In genomic region chr12:25368542-25368941, GRCh38 we compare ENCODE assay signal across 30 cellular contexts.
"Had no signal": no experiment of that assay in that cellular context is flagged by ENCODE, and none has a peak within 500 bp of the region (broad histone marks: within the 10 kb centered on the region; RNA-seq: fewer than 3 reads in every experiment).

No MANE protein-coding gene starts in this region.

- H3K9me3 Mint-ChIP-seq: activated B cell treated with CpG ODN at 0.5 μM for 24 hours; activated CD4-positive, alpha-beta memory T cell treated with anti-CD3 and anti-CD28 coated beads, Interleukin-2, amount 10 ng/mL, durations not matched to agents 7 days and 5 days; activated naive CD4-positive, alpha-beta T cell treated with anti-CD3 and anti-CD28 coated beads, Interleukin-2, amount 10 ng/mL, durations not matched to agents 7 days and 5 days; activated naive CD4-positive, alpha-beta T cell treated with anti-CD3 and anti-CD28 coated beads, Interleukin-2, amount 50 U/mL, for 72 hours; activated naive CD8-positive, alpha-beta T cell treated with anti-CD3 and anti-CD28 coated beads, Interleukin-2, amount 10 ng/mL, durations not matched to agents 7 days and 5 days; activated T-cell treated with anti-CD3 and anti-CD28 coated beads, Interleukin-2, amount 50 U/mL, for 24 hours; activated T-cell treated with anti-CD3 and anti-CD28 coated beads, Interleukin-2, amount 50 U/mL, for 72 hours; brain; T-helper 2 cell treated with Interferon-gamma antibody and Interleukin-4, amounts not matched to agents 5 μg/mL and 100 μg/mL, for 36 hours had no signal

- H3K4me1 ChIP-seq: ascending aorta, breast epithelium, colonic mucosa, gastrocnemius medialis, heart left ventricle had no signal

- DNase-seq: activated B cell treated with CpG ODN at 0.5 μM for 24 hours; activated CD4-positive, alpha-beta memory T cell treated with anti-CD3 and anti-CD28 coated beads, Interleukin-2, amount 10 ng/mL, durations not matched to agents 7 days and 5 days; activated CD4-positive, alpha-beta T cell treated with anti-CD3 and anti-CD28 coated beads for 48 hours; activated CD8-positive, alpha-beta memory T cell treated with anti-CD3 and anti-CD28 coated beads, Interleukin-2, amount 50 U/mL, for 48 hours; activated gamma-delta T cell; activated naive CD4-positive, alpha-beta T cell; activated naive CD4-positive, alpha-beta T cell treated with anti-CD3 and anti-CD28 coated beads, Interleukin-2, amount 10 ng/mL, durations not matched to agents 7 days and 5 days; activated naive CD8-positive, alpha-beta T cell treated with anti-CD3 and anti-CD28 coated beads, Interleukin-2, amount 10 ng/mL, durations not matched to agents 7 days and 5 days; activated T-cell treated with anti-CD3 and anti-CD28 coated beads for 4 hours; activated T-cell treated with anti-CD3 and anti-CD28 coated beads, Interleukin-2, amount 50 U/mL, for 24 hours; activated T-cell treated with anti-CD3 and anti-CD28 coated beads, Interleukin-2, amount 50 U/mL, for 72 hours; central memory CD4-positive, alpha-beta T cell; cerebellar nuclear complex; colonic mucosa; effector CD8-positive, alpha-beta T cell; foreskin keratinocyte; gastrocnemius medialis; glutamatergic neuron; heart left ventricle; hypothalamus; T1000; WERI-Rb-1 had no signal

- H3K27ac ChIP-seq: ascending aorta, breast epithelium, cardiac muscle cell, colonic mucosa, esophagus muscularis mucosa, foreskin keratinocyte, gastrocnemius medialis, heart left ventricle, WERI-Rb-1 had no signal

- H3K36me3 ChIP-seq: ascending aorta, breast epithelium, cardiac muscle cell, colonic mucosa, esophagus muscularis mucosa, gastrocnemius medialis, heart left ventricle, WERI-Rb-1 had no signal

- ATAC-seq: activated CD4-positive, CD25-positive, alpha-beta regulatory T cell treated with anti-CD3 and anti-CD28 coated beads, Interleukin-2, amount 50 U/mL, for 24 hours; activated naive CD4-positive, alpha-beta T cell treated with anti-CD3 and anti-CD28 coated beads, Interleukin-2, amount 50 U/mL, for 72 hours; activated T-cell treated with anti-CD3 and anti-CD28 coated beads, Interleukin-2, amount 50 U/mL, for 72 hours; foreskin keratinocyte; gastrocnemius medialis; heart left ventricle had no signal

- H3K4me3 Mint-ChIP-seq: activated B cell treated with CpG ODN at 0.5 μM for 24 hours; activated CD4-positive, alpha-beta memory T cell treated with anti-CD3 and anti-CD28 coated beads, Interleukin-2, amount 10 ng/mL, durations not matched to agents 7 days and 5 days; activated naive CD4-positive, alpha-beta T cell treated with anti-CD3 and anti-CD28 coated beads, Interleukin-2, amount 10 ng/mL, durations not matched to agents 7 days and 5 days; activated naive CD8-positive, alpha-beta T cell treated with anti-CD3 and anti-CD28 coated beads, Interleukin-2, amount 10 ng/mL, durations not matched to agents 7 days and 5 days; activated T-cell treated with anti-CD3 and anti-CD28 coated beads, Interleukin-2, amount 50 U/mL, for 24 hours; activated T-cell treated with anti-CD3 and anti-CD28 coated beads, Interleukin-2, amount 50 U/mL, for 72 hours; brain; T-helper 2 cell treated with Interferon-gamma antibody and Interleukin-4, amounts not matched to agents 5 μg/mL and 100 μg/mL, for 36 hours had no signal

- H3K27me3 ChIP-seq: ascending aorta, breast epithelium, cardiac muscle cell, colonic mucosa, esophagus muscularis mucosa, foreskin keratinocyte, gastrocnemius medialis, heart left ventricle had no signal

- H3K27ac Mint-ChIP-seq: activated B cell treated with CpG ODN at 0.5 μM for 24 hours; activated CD4-positive, alpha-beta memory T cell treated with anti-CD3 and anti-CD28 coated beads, Interleukin-2, amount 10 ng/mL, durations not matched to agents 7 days and 5 days; activated naive CD4-positive, alpha-beta T cell treated with anti-CD3 and anti-CD28 coated beads, Interleukin-2, amount 10 ng/mL, durations not matched to agents 7 days and 5 days; activated naive CD4-positive, alpha-beta T cell treated with anti-CD3 and anti-CD28 coated beads, Interleukin-2, amount 50 U/mL, for 72 hours; activated naive CD8-positive, alpha-beta T cell treated with anti-CD3 and anti-CD28 coated beads, Interleukin-2, amount 10 ng/mL, durations not matched to agents 7 days and 5 days; activated T-cell treated with anti-CD3 and anti-CD28 coated beads, Interleukin-2, amount 50 U/mL, for 24 hours; activated T-cell treated with anti-CD3 and anti-CD28 coated beads, Interleukin-2, amount 50 U/mL, for 72 hours; brain; T-helper 2 cell treated with Interferon-gamma antibody and Interleukin-4, amounts not matched to agents 5 μg/mL and 100 μg/mL, for 36 hours had no signal

- H3K36me3 Mint-ChIP-seq: activated naive CD4-positive, alpha-beta T cell treated with anti-CD3 and anti-CD28 coated beads, Interleukin-2, amount 10 ng/mL, durations not matched to agents 7 days and 5 days; activated naive CD4-positive, alpha-beta T cell treated with anti-CD3 and anti-CD28 coated beads, Interleukin-2, amount 50 U/mL, for 72 hours; activated naive CD8-positive, alpha-beta T cell treated with anti-CD3 and anti-CD28 coated beads, Interleukin-2, amount 10 ng/mL, durations not matched to agents 7 days and 5 days; brain had no signal

- H3K4me3 ChIP-seq: ascending aorta, breast epithelium, cardiac muscle cell, colonic mucosa, esophagus muscularis mucosa, gastrocnemius medialis, heart left ventricle had no signal

- H3K9me3 ChIP-seq: ascending aorta, breast epithelium, colonic mucosa, esophagus muscularis mucosa, gastrocnemius medialis, heart left ventricle had no signal

- H3K27me3 Mint-ChIP-seq: activated B cell treated with CpG ODN at 0.5 μM for 24 hours; activated CD4-positive, alpha-beta memory T cell treated with anti-CD3 and anti-CD28 coated beads, Interleukin-2, amount 10 ng/mL, durations not matched to agents 7 days and 5 days; activated naive CD8-positive, alpha-beta T cell treated with anti-CD3 and anti-CD28 coated beads, Interleukin-2, amount 10 ng/mL, durations not matched to agents 7 days and 5 days; activated T-cell treated with anti-CD3 and anti-CD28 coated beads, Interleukin-2, amount 50 U/mL, for 24 hours; brain had no signal
